Comparison of ENCODE assay signal across 29 cellular contexts in the genomic region with DNA sequence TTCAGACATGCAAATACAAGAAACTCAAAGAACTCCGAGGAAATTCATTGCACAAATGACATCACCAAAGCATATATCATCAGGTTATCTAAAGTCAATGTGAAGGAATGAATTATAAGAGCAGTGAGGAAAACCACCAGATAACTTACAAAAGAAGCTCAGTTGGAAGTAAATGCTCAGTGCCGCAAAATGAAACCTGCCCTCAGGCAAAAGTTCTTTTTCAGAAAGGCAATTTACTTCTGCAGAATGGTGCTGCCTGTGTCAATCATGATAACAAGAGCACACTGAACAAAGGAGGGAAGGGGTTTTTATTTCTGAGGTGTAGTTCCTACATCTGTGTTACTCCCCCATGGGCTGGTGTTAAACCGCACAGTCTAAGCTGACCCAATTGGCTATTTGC.
"Had no signal": no experiment of that assay in that cellular context is flagged by ENCODE, and none has a peak within 500 bp of the region (broad histone marks: within the 10 kb centered on the region; RNA-seq: fewer than 3 reads in every experiment).

No MANE protein-coding gene starts in this region.

- DNase-seq: dorsolateral prefrontal cortex; effector CD8-positive, alpha-beta T cell; glutamatergic neuron; immature natural killer cell; kidney; left cardiac atrium; left ventricle myocardium inferior; lower lobe of right lung; mesenchymal stem cell; midbrain; occipital lobe; pancreas; right lobe of liver; spleen; stimulated activated CD4-positive, alpha-beta T cell treated with anti-CD3 and anti-CD28 coated beads, Interleukin-15, amount 100 ng/mL, for 24 hours; stimulated activated CD4-positive, alpha-beta T cell treated with anti-CD3 and anti-CD28 coated beads, Interleukin-1b, Interleukin-23, amount 100 ng/mL, for 48 hours; stimulated activated CD4-positive, alpha-beta T cell treated with anti-CD3 and anti-CD28 coated beads, Interleukin-4, amount 100 ng/mL, for 24 hours; tibial artery; upper lobe of left lung; uterus had no signal

- H3K4me3 ChIP-seq: coronary artery, dorsolateral prefrontal cortex, esophagus muscularis mucosa, gastroesophageal sphincter, left ventricle myocardium inferior, lower lobe of right lung, pancreas, prostate gland, right lobe of liver, spleen, tibial artery, upper lobe of left lung, uterus had no signal

- H3K27ac ChIP-seq: coronary artery, dorsolateral prefrontal cortex, epithelial cell of prostate, esophagus muscularis mucosa, gastroesophageal sphincter, left ventricle myocardium inferior, lower lobe of right lung, pancreas, prostate gland, right lobe of liver, spleen, tibial artery, upper lobe of left lung, uterus had no signal

- H3K36me3 Mint-ChIP-seq: stimulated activated memory B cell treated with anti-CD40 and anti-IgM and Interleukin-4, amounts not matched to agents 10 μg/mL and 1 μg/mL and 100 μg/mL, for 72 hours had no signal

- H3K27ac Mint-ChIP-seq: immature natural killer cell; natural killer cell treated with Interleukin-12 subunit alpha and Interleukin-12 subunit beta and Interleukin-15 and Interleukin-18, amount 100 ng/mL, for 72 hours; stimulated activated memory B cell treated with anti-CD40 and anti-IgM and Interleukin-4, amounts not matched to agents 10 μg/mL and 1 μg/mL and 100 μg/mL, for 72 hours; stimulated activated naive CD8-positive, alpha-beta T cell treated with anti-CD3 and anti-CD28 coated beads, Interleukin-15, Interleukin-2, amounts not matched to agents 100 ng/mL and 50 ng/mL, for 24 hours had no signal

- H3K36me3 ChIP-seq: esophagus muscularis mucosa, gastroesophageal sphincter, left ventricle myocardium inferior, lower lobe of right lung, pancreas, prostate gland, right lobe of liver, spleen, tibial artery, upper lobe of left lung, uterus had no signal

- FAIRE-seq: endometrium, kidney, pancreas had no signal

- H3K27me3 Mint-ChIP-seq: natural killer cell treated with Interleukin-12 subunit alpha and Interleukin-12 subunit beta and Interleukin-15 and Interleukin-18, amount 100 ng/mL, for 72 hours; stimulated activated memory B cell treated with anti-CD40 and anti-IgM and Interleukin-4, amounts not matched to agents 10 μg/mL and 1 μg/mL and 100 μg/mL, for 72 hours; stimulated activated naive CD8-positive, alpha-beta T cell treated with anti-CD3 and anti-CD28 coated beads, Interleukin-15, Interleukin-2, amounts not matched to agents 100 ng/mL and 50 ng/mL, for 24 hours had no signal

- H3K4me3 Mint-ChIP-seq: immature natural killer cell; natural killer cell treated with Interleukin-12 subunit alpha and Interleukin-12 subunit beta and Interleukin-15 and Interleukin-18, amount 100 ng/mL, for 72 hours; stimulated activated memory B cell treated with anti-CD40 and anti-IgM and Interleukin-4, amounts not matched to agents 10 μg/mL and 1 μg/mL and 100 μg/mL, for 72 hours; stimulated activated naive CD8-positive, alpha-beta T cell treated with anti-CD3 and anti-CD28 coated beads, Interleukin-15, Interleukin-2, amounts not matched to agents 100 ng/mL and 50 ng/mL, for 24 hours had no signal

- H3K4me1 ChIP-seq: esophagus muscularis mucosa, gastroesophageal sphincter, left ventricle myocardium inferior, lower lobe of right lung, pancreas, prostate gland, right lobe of liver, spleen, tibial artery, upper lobe of left lung, uterus had no signal

- H3K4me1 Mint-ChIP-seq: immature natural killer cell; stimulated activated memory B cell treated with anti-CD40 and anti-IgM and Interleukin-4, amounts not matched to agents 10 μg/mL and 1 μg/mL and 100 μg/mL, for 72 hours had no signal

- H3K9me3 ChIP-seq: pancreas, prostate gland, right lobe of liver, uterus had no signal

- H3K27me3 ChIP-seq: dorsolateral prefrontal cortex, esophagus muscularis mucosa, gastroesophageal sphincter, pancreas, right lobe of liver, spleen, tibial artery, upper lobe of left lung, uterus had no signal
